In the genomic region with DNA sequence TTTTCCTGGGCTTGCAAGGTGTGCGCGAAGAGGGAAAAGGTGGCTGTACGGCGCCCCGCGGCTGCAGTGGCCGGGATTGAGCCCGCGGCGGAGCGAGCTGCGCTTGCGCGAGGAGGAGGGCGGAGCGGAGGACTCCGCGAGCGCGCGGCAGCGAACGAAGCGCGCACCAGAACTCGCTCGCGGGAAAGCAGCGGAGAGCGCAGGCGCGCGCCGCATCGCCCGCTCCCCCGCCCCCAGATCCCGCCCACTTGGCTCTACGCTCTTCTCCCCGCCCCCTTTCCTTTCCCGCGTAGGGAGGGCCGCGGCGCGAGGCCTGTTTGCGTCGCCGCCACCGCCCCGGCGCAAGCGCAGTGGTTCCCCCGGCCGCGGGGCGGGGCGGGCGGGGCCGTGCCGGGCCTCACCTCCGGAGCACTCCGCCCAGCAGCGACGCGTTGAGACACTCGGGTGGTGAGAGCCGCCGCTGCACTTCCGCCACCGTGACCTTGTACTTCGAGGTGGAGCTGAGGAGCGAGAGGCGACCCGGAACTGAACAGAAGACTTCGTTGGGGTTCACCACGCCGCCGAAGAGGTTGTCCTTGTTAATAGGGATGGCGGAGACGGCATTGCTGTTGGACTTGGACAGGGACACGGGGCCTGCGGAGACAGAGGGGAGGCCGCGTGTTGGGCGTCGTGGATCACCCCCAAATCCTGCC, we compare ENCODE assay signal across 8 cellular contexts.
A peak's percentile ranks its signal among the peaks of the same experiment; 100 is the strongest.
DNase-seq lines count a peak whose midpoint lies in the region; ATAC-seq lines count a peak whose summit lies in the region.

No MANE protein-coding gene starts in this region.

- ATAC-seq in HG02938 (IDR thresholded peaks at IDR 0.05; ENCODE audit: unreplicated experiment), result peak; percentile 96

- peak overlapping the region; percentile 67 for H3K4me3 ChIP-seq in skeletal muscle cell (ENCODE audit: low read depth, low read length)

- DNase-seq in NK-92 treated with Interleukin-12 subunit alpha and Interleukin-12 subunit beta, amount 100 ng/mL, for 24 hours (lab: John Stamatoyannopoulos, UW), result peak; percentile 93
- DNase-seq in NK-92 (lab: John Stamatoyannopoulos, UW; ENCODE audit: unreplicated experiment) (no peak), NCI-H187 (lab: John Stamatoyannopoulos, UW) (peak; percentile 88 to 95), T-helper 22 cell (ENCODE audit: low read depth) (peak; percentile 65), astrocyte of the hippocampus (ENCODE audit: low read depth, low spot score) (peak; percentile 99), hypothalamus (lab: John Stamatoyannopoulos, UW) (peak in 49 of 51 donors; percentile 33 to 93 (median 78)), skeletal muscle cell (ENCODE audit: low read depth) (peak; percentile 71)
